In the genomic region with DNA sequence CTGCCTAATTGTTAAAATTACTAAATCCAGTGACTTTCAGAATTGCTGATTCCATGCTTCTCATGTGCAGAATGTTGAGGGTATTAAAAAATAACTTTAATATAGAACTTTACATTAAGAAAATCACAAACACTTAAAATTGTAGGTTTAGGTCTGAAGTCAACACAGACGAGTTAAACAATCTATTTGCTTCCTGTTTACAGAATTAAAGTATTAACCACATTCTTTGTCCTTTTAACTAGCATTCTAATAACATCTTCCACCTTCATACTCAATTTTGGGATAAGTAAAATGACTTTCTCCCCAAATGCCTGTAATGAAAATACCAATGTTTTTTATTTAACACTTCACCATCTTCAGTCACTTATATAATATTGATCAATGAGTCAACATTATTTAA, we compare ENCODE assay signal across 9 cellular contexts. TPM values are rescaled to one million over a fixed set of nuclear protein-coding genes. Genes with fewer than 3 reads are reported as not detected.
DNase-seq lines count a peak whose midpoint lies in the region; ATAC-seq, FAIRE-seq and TF ChIP-seq lines count a peak whose summit lies in the region.
"Had no signal": no experiment of that assay in that cellular context is flagged by ENCODE, and none has a peak within 500 bp of the region (broad histone marks: within the 10 kb centered on the region; RNA-seq: fewer than 3 reads in every experiment).

No MANE protein-coding gene starts in this region.

- H2AFZ ChIP-seq in H9 (ENCODE audit: low read length): no peak overlapping the region

- FAIRE-seq in urothelium cell line (lab: Jason Lieb, UNC): no peak

- TF ChIP-seq CTCF in H9 (conservative IDR thresholded peaks at IDR 0.05): no peak
- no peak for TF ChIP-seq CTCF in activated B cell treated with CpG ODN at 0.5 μM for 24 hours (IDR thresholded peaks at IDR 0.05)
- no peak for TF ChIP-seq CTCF in foreskin keratinocyte (conservative IDR thresholded peaks at IDR 0.05)
- no peak for TF ChIP-seq CTCF in gastrocnemius medialis (IDR thresholded peaks at IDR 0.05 in 4 of 5, conservative IDR thresholded peaks at IDR 0.05 in 1 of 5)

- H3K23ac ChIP-seq in H9 (ENCODE audit: insufficient read length, low read depth, low read length): no peak overlapping the region

- POLR2A ChIA-PET in activated B cell treated with CpG ODN at 0.5 μM for 24 hours (lab: Charles Lee): interaction anchor here (1.3 to 2.2 kb wide), 2 partner anchors 12 to 16 kb away, joined by 3 to 16 read pairs; no protein-coding TSS in a partner anchor

- peak overlapping the region; percentile 76 to 83 for H3K4me3 Mint-ChIP-seq in H9
- H3K4me3 Mint-ChIP-seq in activated B cell treated with CpG ODN at 0.5 μM for 24 hours: peak overlapping the region; percentile 86

- H3K27me3 Mint-ChIP-seq in H9 (ENCODE audit: low read depth) (no peaks in the 10 kb centered on the region), activated B cell treated with CpG ODN at 0.5 μM for 24 hours (no peaks in the 10 kb centered on the region)

- peaks cover 0 to 1% (median 0%) of the 10 kb centered on the region in 3 experiments; a peak in 2 of 7 replicates for H3K36me3 Mint-ChIP-seq in H9 (ENCODE audit: insufficient read depth in 1 of 3, low read depth in 3 of 3)
- H3K36me3 Mint-ChIP-seq in activated B cell treated with CpG ODN at 0.5 μM for 24 hours (ENCODE audit: low read depth): peaks cover 7% of the 10 kb centered on the region

- H3K4me3 ChIP-seq in gastrocnemius medialis: peak overlapping the region; percentile 72 to 96 (median 76)

- CTCF ChIA-PET in activated B cell treated with CpG ODN at 0.5 μM for 24 hours (lab: Charles Lee): interaction anchor here (1.8 kb wide), 1 partner anchor 53 kb away, joined by 5 read pairs; no protein-coding TSS in a partner anchor

- H3K27ac Mint-ChIP-seq in H9: no peak overlapping the region; a peak in 1 of 7 replicates
- H3K27ac Mint-ChIP-seq in activated B cell treated with CpG ODN at 0.5 μM for 24 hours: peak overlapping the region; percentile 26
- H3K27ac Mint-ChIP-seq: activated naive CD4-positive, alpha-beta T cell treated with anti-CD3 and anti-CD28 coated beads for 36 hours had no signal

- peak overlapping the region; percentile 55 for H3K4me2 ChIP-seq in H9 (ENCODE audit: insufficient read depth, insufficient read length, low read length)

- no peak overlapping the region for H2AK5ac ChIP-seq in H9 (ENCODE audit: insufficient read length, low read length)

- no peak for DNase-seq in H9
- no peak for DNase-seq in activated B cell treated with CpG ODN at 0.5 μM for 24 hours
- no peak for DNase-seq in foreskin keratinocyte
- DNase-seq in gastrocnemius medialis: no peak
- no peak for DNase-seq in urothelium cell line (ENCODE audit: low spot score)
- DNase-seq in glomerular visceral epithelial cell (ENCODE audit: extremely low spot score): no peak
- DNase-seq in activated CD4-positive, alpha-beta T cell treated with anti-CD3 and anti-CD28 coated beads, Interleukin-2, amount 50 U/mL, for 1 hour: no peak
- DNase-seq: activated naive CD4-positive, alpha-beta T cell treated with anti-CD3 and anti-CD28 coated beads for 36 hours had no signal

- no peak overlapping the region for H3K18ac ChIP-seq in H9 (ENCODE audit: insufficient read length, low read depth, low read length)

- no peak overlapping the region for H2BK5ac ChIP-seq in H9 (ENCODE audit: insufficient read length, low read length)

- WGBS in H9 (ENCODE audit: extremely low coverage, insufficient read length, low lambda C conversion rate): no CpG with 5 or more reads among the region's 1 CpG

- H2BK15ac ChIP-seq in H9 (ENCODE audit: low read depth, low read length): no peak overlapping the region

- H4K91ac ChIP-seq in H9 (ENCODE audit: insufficient read length, low read depth, low read length): no peak overlapping the region

- H3K56ac ChIP-seq in H9 (ENCODE audit: insufficient read length, low read depth, low read length): no peak overlapping the region

- H3K9me3 Mint-ChIP-seq in H9: no peaks in the 10 kb centered on the region
- no peaks in the 10 kb centered on the region for H3K9me3 Mint-ChIP-seq in activated B cell treated with CpG ODN at 0.5 μM for 24 hours
- H3K9me3 Mint-ChIP-seq: activated naive CD4-positive, alpha-beta T cell treated with anti-CD3 and anti-CD28 coated beads for 36 hours had no signal

- H4K5ac ChIP-seq in H9 (ENCODE audit: insufficient read length, low read depth, low read length): no peak overlapping the region

- H3K27ac ChIP-seq in H9 (ENCODE audit: insufficient read length, low read depth, low read length) (no peak overlapping the region), foreskin keratinocyte (peak overlapping the region; percentile 97), gastrocnemius medialis (peak overlapping the region; percentile 93 to 98 (median 96))

- no peak for TF ChIP-seq POLR2A in gastrocnemius medialis (IDR thresholded peaks at IDR 0.05)

- no peak for ATAC-seq in activated B cell treated with CpG ODN at 0.5 μM for 24 hours (ENCODE audit: low read depth)
- no peak for ATAC-seq in foreskin keratinocyte
- no peak for ATAC-seq in gastrocnemius medialis
- no peak for ATAC-seq in HG02623 (IDR thresholded peaks at IDR 0.05; ENCODE audit: unreplicated experiment)

- H3T11ph ChIP-seq in H9 (ENCODE audit: low read length): no peak overlapping the region

- H3K4ac ChIP-seq in H9 (ENCODE audit: low read depth, low read length): no peak overlapping the region

- H3K23me2 ChIP-seq in H9 (ENCODE audit: insufficient read length, low read depth, low read length, poor library complexity, severe bottlenecking): peaks cover 14% of the 10 kb centered on the region

- H3K14ac ChIP-seq in H9 (ENCODE audit: insufficient read depth, low read length): no peak overlapping the region

- H3K4me1 Mint-ChIP-seq in H9: peaks cover 75 to 77% of the 10 kb centered on the region in 2 experiments
- H3K4me1 Mint-ChIP-seq in activated B cell treated with CpG ODN at 0.5 μM for 24 hours: peaks cover 77% of the 10 kb centered on the region

- no peak overlapping the region for H3K9ac ChIP-seq in H9 (ENCODE audit: extremely low read depth, insufficient read length, low read length)

- no peak overlapping the region for H2BK120ac ChIP-seq in H9 (ENCODE audit: low read depth, low read length, poor library complexity, severe bottlenecking)

- no peaks in the 10 kb centered on the region for H3K79me1 ChIP-seq in H9 (ENCODE audit: insufficient read depth, low read depth, low read length, poor library complexity, severe bottlenecking)

- H3K27me3 ChIP-seq in H9 (ENCODE audit: insufficient read depth, low read length): no peaks in the 10 kb centered on the region
- H3K27me3 ChIP-seq in foreskin keratinocyte: no peaks in the 10 kb centered on the region
- no peaks in the 10 kb centered on the region for H3K27me3 ChIP-seq in gastrocnemius medialis

- in situ Hi-C loops in gastrocnemius medialis (cut with MboI; ENCODE audit: low sequenced_read_pairs in 4 of 4): no loop called here

- peaks cover 8% of the 10 kb centered on the region; the same call in 1 of the 2 replicates for H3K4me1 ChIP-seq in H9 (ENCODE audit: insufficient read depth, low read length)
- peaks cover 32% of the 10 kb centered on the region for H3K4me1 ChIP-seq in foreskin keratinocyte
- H3K4me1 ChIP-seq in gastrocnemius medialis: peaks cover 68 to 70% of the 10 kb centered on the region in 2 donors

- no peaks in the 10 kb centered on the region for H4K20me1 ChIP-seq in H9 (ENCODE audit: control insufficient read depth, insufficient read depth, insufficient read length)

- H3K9me3 ChIP-seq in H9 (ENCODE audit: control insufficient read depth, low read depth, low read length): no peaks in the 10 kb centered on the region
- no peaks in the 10 kb centered on the region for H3K9me3 ChIP-seq in gastrocnemius medialis

- intact Hi-C loops in activated B cell treated with CpG ODN at 0.5 μM for 24 hours (cut with micrococcal nuclease) (loop anchor here (2.0 to 10.0 kb wide), 7 partner anchors 49 to 1191 kb away; partner anchors contain the start of gene EPC1), gastrocnemius medialis (cut with DNase I; ENCODE audit: low total_unique reads) (loop anchor here (5.0 to 10.0 kb wide), 4 partner anchors 379 to 901 kb away; partner anchors contain the start of genes CCDC7, KIF5B and NRP1)

- no peak overlapping the region for H4K8ac ChIP-seq in H9 (replicated peaks; ENCODE audit: insufficient read length, low read depth, low read length)

- H3K36me3 ChIP-seq in gastrocnemius medialis: no peaks in the 10 kb centered on the region

- no peak overlapping the region for H2BK20ac ChIP-seq in H9 (ENCODE audit: low read depth, low read length, poor library complexity, severe bottlenecking)

- no peak overlapping the region for H2BK12ac ChIP-seq in H9 (ENCODE audit: insufficient read length, low read depth, low read length)

- peaks cover 52% of the 10 kb centered on the region; the same call in 1 of the 2 replicates for H3K79me2 ChIP-seq in H9 (ENCODE audit: insufficient read depth, low read length)

RNA-seq across cellular contexts. Expression of gene ITGB1, which starts 2.2 kb away (rescaled TPM):
- 223 and 253 TPM in 2 replicates for total RNA-seq in H9 (2021)
- 80.3 and 87.4 TPM in 2 replicates for total RNA-seq in activated B cell treated with CpG ODN at 0.5 μM for 24 hours
- 897 and 1,100 TPM in 2 replicates for total RNA-seq in foreskin keratinocyte
- polyA plus RNA-seq in foreskin keratinocyte: 321 and 351 TPM in 2 replicates
- total RNA-seq in gastrocnemius medialis: 100 to 1,000 TPM; 242 to 379 (median 368) TPM
